In genomic region chr13:40164137-40164536, GRCh38 we compare ENCODE assay signal across 17 cellular contexts.
DNase-seq lines count a peak whose midpoint lies in the region; ATAC-seq, FAIRE-seq and TF ChIP-seq lines count a peak whose summit lies in the region.
"Had no signal": no experiment of that assay in that cellular context is flagged by ENCODE, and none has a peak within 500 bp of the region (broad histone marks: within the 10 kb centered on the region; RNA-seq: fewer than 3 reads in every experiment).

No MANE protein-coding gene starts in this region.

- BruUV-seq in MCF 10A (replicated peaks; lab: Mats Ljungman, UMichigan), result no TSS peak

- DNase-seq in MCF 10A (ENCODE audit: unreplicated experiment) (peak; percentile 77), breast epithelium (ENCODE audit: low spot score in 2 of 2) (no peak), bronchial epithelial cell (ENCODE audit: low read depth) (peak; percentile 65), kidney glomerular epithelial cell (lab: John Stamatoyannopoulos, UW) (peak; percentile 31), SJCRH30 (no peak), G401 (ENCODE audit: low spot score) (no peak)
- DNase-seq: activated CD4-positive, CD25-positive, alpha-beta regulatory T cell; brain microvascular endothelial cell; left colon; naive thymus-derived CD4-positive, alpha-beta T cell; NCI-H1092 treated with DMSO at 0.1 percent for 48 hours had no signal

- H3K27me3 Mint-ChIP-seq in MCF 10A (ENCODE audit: insufficient read depth, unreplicated experiment), result no peaks in the 10 kb centered on the region
- H3K27me3 Mint-ChIP-seq: activated naive CD4-positive, alpha-beta T cell treated with anti-CD3 and anti-CD28 coated beads, Interleukin-2, amount 50 U/mL, for 24 hours; naive thymus-derived CD4-positive, alpha-beta T cell had no signal

- no peak overlapping the region for H3K27ac ChIP-seq in breast epithelium
- no peak overlapping the region for H3K27ac ChIP-seq in SJCRH30
- H3K27ac ChIP-seq: brain microvascular endothelial cell, prostate gland, tibial artery had no signal

- in situ Hi-C loops in G401 (cut with HindIII; ENCODE audit: low sequenced_read_pairs), result no loop called here

- H3K4me3 ChIP-seq in breast epithelium (no peak overlapping the region), bronchial epithelial cell (ENCODE audit: low read depth, low read length) (no peak overlapping the region), SJCRH30 (no peak overlapping the region)
- H3K4me3 ChIP-seq: prostate gland, tibial artery had no signal

- CTCF ChIA-PET in MCF 10A (lab: Yijun Ruan, JAX), result interaction anchor here (1.4 kb wide), 1 partner anchor 9 kb away, joined by 4 read pairs; no protein-coding TSS in a partner anchor

- no peaks in the 10 kb centered on the region for H3K9me3 Mint-ChIP-seq in MCF 10A (ENCODE audit: unreplicated experiment)
- H3K9me3 Mint-ChIP-seq: activated naive CD4-positive, alpha-beta T cell treated with anti-CD3 and anti-CD28 coated beads, Interleukin-2, amount 50 U/mL, for 24 hours had no signal

- H3K4me1 ChIP-seq in breast epithelium, result no peaks in the 10 kb centered on the region
- H3K4me1 ChIP-seq in SJCRH30, result peaks cover 26% of the 10 kb centered on the region
- H3K4me1 ChIP-seq: prostate gland had no signal

- H3K9me3 ChIP-seq in breast epithelium, result no peaks in the 10 kb centered on the region
- H3K9me3 ChIP-seq in SJCRH30 (replicated peaks), result no peaks in the 10 kb centered on the region
- H3K9me3 ChIP-seq: prostate gland, tibial artery had no signal

- no peak for TF ChIP-seq POLR2A in breast epithelium (IDR thresholded peaks at IDR 0.05)

- no peak overlapping the region for H3K4me3 Mint-ChIP-seq in MCF 10A (ENCODE audit: unreplicated experiment)
- H3K4me3 Mint-ChIP-seq: activated naive CD4-positive, alpha-beta T cell treated with anti-CD3 and anti-CD28 coated beads, Interleukin-2, amount 50 U/mL, for 24 hours; naive thymus-derived CD4-positive, alpha-beta T cell had no signal

- POLR2A ChIA-PET in MCF 10A (lab: Yijun Ruan, JAX), result interaction anchor here (1.0 to 1.5 kb wide), 4 partner anchors 11 to 105 kb away, joined by 3 to 4 read pairs (median 4); no protein-coding TSS in a partner anchor

- H3K4me1 Mint-ChIP-seq in MCF 10A (ENCODE audit: insufficient read depth, unreplicated experiment), result peaks cover 19% of the 10 kb centered on the region

- H3K27me3 ChIP-seq in breast epithelium, result no peaks in the 10 kb centered on the region
- H3K27me3 ChIP-seq in bronchial epithelial cell (ENCODE audit: control insufficient read depth, insufficient read depth, low read length), result no peaks in the 10 kb centered on the region
- no peaks in the 10 kb centered on the region for H3K27me3 ChIP-seq in SJCRH30
- H3K27me3 ChIP-seq: brain microvascular endothelial cell, tibial artery had no signal

- ATAC-seq in HG03378 (IDR thresholded peaks at IDR 0.05; ENCODE audit: unreplicated experiment), result no peak
- ATAC-seq in HG03457 (IDR thresholded peaks at IDR 0.05; ENCODE audit: unreplicated experiment), result no peak
- ATAC-seq: left colon; naive thymus-derived CD4-positive, alpha-beta T cell had no signal

- no peak for FAIRE-seq in bronchial epithelial cell (lab: Jason Lieb, UNC)
- FAIRE-seq: A204.1 had no signal

- intact Hi-C loops in MCF 10A (cut with micrococcal nuclease) (no loop called here), breast epithelium (cut with DNase I; ENCODE audit: low total_unique reads) (no loop called here)

- H3K27ac Mint-ChIP-seq in MCF 10A (ENCODE audit: low read depth, unreplicated experiment), result peak overlapping the region; percentile 49
- H3K27ac Mint-ChIP-seq: activated naive CD4-positive, alpha-beta T cell treated with anti-CD3 and anti-CD28 coated beads, Interleukin-2, amount 50 U/mL, for 24 hours had no signal

- TF ChIP-seq CTCF in MCF 10A (IDR thresholded peaks at IDR 0.05; ENCODE audit: unreplicated experiment) (no peak), breast epithelium (IDR thresholded peaks at IDR 0.05) (no peak), bronchial epithelial cell (IDR thresholded peaks at IDR 0.05; ENCODE audit: insufficient read depth, low read length, severe bottlenecking) (no peak)

- H3K36me3 Mint-ChIP-seq in MCF 10A (ENCODE audit: insufficient read depth, unreplicated experiment), result no peaks in the 10 kb centered on the region
- H3K36me3 Mint-ChIP-seq: activated naive CD4-positive, alpha-beta T cell treated with anti-CD3 and anti-CD28 coated beads, Interleukin-2, amount 50 U/mL, for 24 hours; naive thymus-derived CD4-positive, alpha-beta T cell had no signal

- H3K36me3 ChIP-seq in breast epithelium (no peaks in the 10 kb centered on the region), bronchial epithelial cell (ENCODE audit: control insufficient read depth, insufficient read depth, low read length) (no peaks in the 10 kb centered on the region), SJCRH30 (no peaks in the 10 kb centered on the region)
- H3K36me3 ChIP-seq: brain microvascular endothelial cell, prostate gland, tibial artery had no signal

Comparison
In these comparisons a context has a peak if more than half of its experiments do, and no peak if none do; other contexts are left out.
1. DNase-seq: peak in MCF 10A (single experiment), bronchial epithelial cell (single experiment) and kidney glomerular epithelial cell (single experiment); none in breast epithelium (0 of 2), SJCRH30 (0 of 2) and G401 (single experiment).